In the genomic region with DNA sequence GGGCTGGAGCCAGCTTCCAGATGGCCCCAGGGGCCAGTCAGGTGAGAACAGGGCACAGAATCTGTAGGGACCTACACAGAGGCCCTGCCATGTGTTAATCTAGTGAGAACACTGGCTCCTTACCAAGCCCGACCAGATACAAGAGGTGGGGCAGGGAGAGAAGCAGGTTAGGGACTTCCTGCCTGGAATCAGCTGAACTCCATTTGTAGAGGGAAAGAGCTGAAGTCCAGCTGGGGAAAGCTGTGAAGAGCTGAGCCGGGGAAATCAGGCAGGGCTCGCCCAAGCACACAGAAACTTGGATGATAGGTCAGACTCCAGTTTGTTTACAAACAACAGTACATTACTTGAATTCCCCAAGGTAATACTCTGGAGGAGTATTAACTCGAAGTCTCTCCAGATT, we compare ENCODE assay signal across 15 cellular contexts. TPM values are rescaled to one million over a fixed set of nuclear protein-coding genes. Genes with fewer than 3 reads are reported as not detected.
DNase-seq lines count a peak whose midpoint lies in the region; TF ChIP-seq lines count a peak whose summit lies in the region.
"Had no signal": no experiment of that assay in that cellular context is flagged by ENCODE, and none has a peak within 500 bp of the region (broad histone marks: within the 10 kb centered on the region; RNA-seq: fewer than 3 reads in every experiment).

No MANE protein-coding gene starts in this region.

- H3K27ac ChIP-seq in testis = no peak overlapping the region
- H3K27ac ChIP-seq in SK-N-SH (ENCODE audit: low read depth in 2 of 2, low read length in 1 of 2) = no peak overlapping the region
- H3K27ac ChIP-seq in tibial artery = no peak overlapping the region
- H3K27ac ChIP-seq: psoas muscle, thyroid gland had no signal

- TF ChIP-seq RAD21 in SK-N-SH (IDR thresholded peaks at IDR 0.05; ENCODE audit: low read length) = no peak

- peak; percentile 13 for DNase-seq in DMS53 (lab: John Stamatoyannopoulos, UW)
- DNase-seq in DMS53 treated with DMSO at 0.1 percent for 48 hours (lab: John Stamatoyannopoulos, UW; ENCODE audit: unreplicated experiment) = no peak
- peak; percentile 18 for DNase-seq in fibroblast of pulmonary artery (ENCODE audit: low read depth)
- DNase-seq in testis = peak; percentile 61
- no peak for DNase-seq in HEK293T (ENCODE audit: extremely low spot score)
- no peak for DNase-seq in SK-N-SH
- DNase-seq in tibial artery = no peak
- DNase-seq: 8988T; activated CD4-positive, alpha-beta T cell treated with anti-CD3 and anti-CD28 coated beads, Interleukin-2, amount 50 U/mL, for 48 hours; cerebellar nuclear complex; NCI-H2081; psoas muscle; stimulated activated CD4-positive, alpha-beta T cell treated with anti-CD3 and anti-CD28 coated beads, Interleukin-2, amount 100 ng/mL, for 24 hours; thyroid gland had no signal

- TF ChIP-seq CTCF in fibroblast of pulmonary artery (IDR thresholded peaks at IDR 0.05; ENCODE audit: low read length, missing control alignments) (no peak), testis (IDR thresholded peaks at IDR 0.05) (no peak), SK-N-SH (IDR thresholded peaks at IDR 0.05) (no peak), tibial artery (IDR thresholded peaks at IDR 0.05) (no peak)

- no peak overlapping the region for H2AFZ ChIP-seq in SK-N-SH (ENCODE audit: low read depth)

- no peaks in the 10 kb centered on the region for H3F3A ChIP-seq in SK-N-SH (replicated peaks; ENCODE audit: insufficient read depth)

- H3K79me2 ChIP-seq in SK-N-SH (ENCODE audit: insufficient read depth) = no peaks in the 10 kb centered on the region

- H3K9me3 ChIP-seq in mucosa of stomach (ENCODE audit: control insufficient read depth, low read length) (no peaks in the 10 kb centered on the region), testis (no peaks in the 10 kb centered on the region), SK-N-SH (no peaks in the 10 kb centered on the region), tibial artery (no peaks in the 10 kb centered on the region)
- H3K9me3 ChIP-seq: psoas muscle, thyroid gland had no signal

- H3K4me2 ChIP-seq in SK-N-SH = no peak overlapping the region

- POLR2A ChIA-PET in HEK293T (lab: Yijun Ruan, JAX) (no interaction called here), SK-N-SH (lab: Yijun Ruan, JAX) (no interaction called here)

- no peaks in the 10 kb centered on the region for H3K9me2 ChIP-seq in SK-N-SH

- WGBS in testis, 2 donors = 24 to 40% methylated on average over 4 of the region's 4 CpGs
- WGBS in SK-N-SH (ENCODE audit: low lambda C conversion rate) = 72% methylated on average over 4 of the region's 4 CpGs

- CTCF ChIA-PET in HEK293T (lab: Yijun Ruan, JAX) (interaction anchor here (0.5 kb wide), 1 partner anchor 21 kb away, joined by 3 read pairs; no protein-coding TSS in a partner anchor), SK-N-SH (lab: Yijun Ruan, JAX) (no interaction called here)

- H3K4me1 ChIP-seq in mucosa of stomach (ENCODE audit: control insufficient read depth, insufficient read depth, low read length) = peaks cover 10% of the 10 kb centered on the region
- peaks cover 8% of the 10 kb centered on the region for H3K4me1 ChIP-seq in testis
- H3K4me1 ChIP-seq in SK-N-SH (ENCODE audit: control insufficient read depth in 1 of 2, insufficient read depth in 2 of 2, low read depth in 1 of 2, low read length in 1 of 2) = peaks cover 1 to 7% of the 10 kb centered on the region in 2 experiments; a peak in 3 of 4 replicates
- peaks cover 0 to 2% (median 0%) of the 10 kb centered on the region in 4 donors for H3K4me1 ChIP-seq in tibial artery
- H3K4me1 ChIP-seq: psoas muscle, thyroid gland had no signal

- TF ChIP-seq POLR2A in testis (IDR thresholded peaks at IDR 0.05) = no peak

- H3K36me3 ChIP-seq in mucosa of stomach (ENCODE audit: control insufficient read depth, insufficient read depth, low read length) (no peaks in the 10 kb centered on the region), testis (ENCODE audit: low read depth, missing control alignments) (no peaks in the 10 kb centered on the region), SK-N-SH (replicated peaks in 1 of 2; ENCODE audit: control insufficient read depth in 1 of 2, insufficient read depth in 2 of 2, low read length in 1 of 2) (no peaks in the 10 kb centered on the region), tibial artery (no peaks in the 10 kb centered on the region)
- H3K36me3 ChIP-seq: thyroid gland had no signal

- H3K9ac ChIP-seq in mucosa of stomach (ENCODE audit: low read length) = peak overlapping the region; percentile 18
- no peak overlapping the region for H3K9ac ChIP-seq in SK-N-SH

- H3K4me3 ChIP-seq in fibroblast of pulmonary artery (replicated peaks; ENCODE audit: low read depth, low read length) = no peak overlapping the region
- H3K4me3 ChIP-seq in mucosa of stomach (ENCODE audit: low read length) = no peak overlapping the region
- no peak overlapping the region for H3K4me3 ChIP-seq in testis
- H3K4me3 ChIP-seq in SK-N-SH (ENCODE audit: low read depth in 2 of 2, low read length in 1 of 2) = no peak overlapping the region
- no peak overlapping the region for H3K4me3 ChIP-seq in tibial artery
- H3K4me3 ChIP-seq: psoas muscle, thyroid gland had no signal

- H4K20me1 ChIP-seq in SK-N-SH (ENCODE audit: insufficient read depth) = no peaks in the 10 kb centered on the region

- TF ChIP-seq EP300 in SK-N-SH (IDR thresholded peaks at IDR 0.05; ENCODE audit: borderline replicate concordance in 1 of 2, low read depth in 1 of 2, low read length in 1 of 2) = no peak

- intact Hi-C loops in testis (cut with DNase I; ENCODE audit: low total_unique reads) = no loop called here
- intact Hi-C loops in tibial artery (cut with DNase I; ENCODE audit: low total_unique reads) = no loop called here

- H3K27me3 ChIP-seq in mucosa of stomach (ENCODE audit: control insufficient read depth, insufficient read depth, low read length) (no peaks in the 10 kb centered on the region), testis (no peaks in the 10 kb centered on the region), SK-N-SH (ENCODE audit: insufficient read depth) (no peaks in the 10 kb centered on the region), tibial artery (no peaks in the 10 kb centered on the region)
- H3K27me3 ChIP-seq: thyroid gland had no signal

TF ChIP-seq in HEK293T, 16 proteins besides CTCF, POLR2A, EP300 and RAD21:
- TF ChIP-seq ARNT (IDR thresholded peaks at IDR 0.05) (no peak), L3MBTL2 (conservative IDR thresholded peaks at IDR 0.05) (no peak), NFRKB (IDR thresholded peaks at IDR 0.05) (no peak)

TF ChIP-seq in SK-N-SH, 30 proteins besides CTCF, POLR2A, EP300 and RAD21:
- no peak for TF ChIP-seq TEAD4 (IDR thresholded peaks at IDR 0.05; ENCODE audit: borderline replicate concordance, insufficient read depth)
- no peak for TF ChIP-seq TCF12 (IDR thresholded peaks at IDR 0.05)
- no peak for TF ChIP-seq RXRA (IDR thresholded peaks at IDR 0.05; ENCODE audit: borderline replicate concordance, low read depth)
- TF ChIP-seq CHD2 (IDR thresholded peaks at IDR 0.05; ENCODE audit: low read length, partially characterized antibody) = no peak
- no peak for TF ChIP-seq MEF2A (IDR thresholded peaks at IDR 0.05; ENCODE audit: borderline replicate concordance, low read depth)
- no peak for TF ChIP-seq FOXM1 (IDR thresholded peaks at IDR 0.05; ENCODE audit: low read depth)
- TF ChIP-seq, protein P1, sequence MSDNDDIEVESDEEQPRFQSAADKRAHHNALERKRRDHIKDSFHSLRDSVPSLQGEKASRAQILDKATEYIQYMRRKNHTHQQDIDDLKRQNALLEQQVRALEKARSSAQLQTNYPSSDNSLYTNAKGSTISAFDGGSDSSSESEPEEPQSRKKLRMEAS (IDR thresholded peaks at IDR 0.05; ENCODE audit: low read depth) = no peak
- TF ChIP-seq NFIC (IDR thresholded peaks at IDR 0.05; ENCODE audit: borderline replicate concordance) = no peak
- TF ChIP-seq, protein P2, sequence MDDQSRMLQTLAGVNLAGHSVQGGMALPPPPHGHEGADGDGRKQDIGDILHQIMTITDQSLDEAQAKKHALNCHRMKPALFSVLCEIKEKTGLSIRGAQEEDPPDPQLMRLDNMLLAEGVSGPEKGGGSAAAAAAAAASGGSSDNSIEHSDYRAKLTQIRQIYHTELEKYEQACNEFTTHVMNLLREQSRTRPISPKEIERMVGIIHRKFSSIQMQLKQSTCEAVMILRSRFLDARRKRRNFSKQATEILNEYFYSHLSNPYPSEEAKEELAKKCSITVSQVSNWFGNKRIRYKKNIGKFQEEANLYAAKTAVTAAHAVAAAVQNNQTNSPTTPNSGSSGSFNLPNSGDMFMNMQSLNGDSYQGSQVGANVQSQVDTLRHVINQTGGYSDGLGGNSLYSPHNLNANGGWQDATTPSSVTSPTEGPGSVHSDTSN (IDR thresholded peaks at IDR 0.05) = no peak
- no peak for TF ChIP-seq GATA2 (CRISPR knock-in tag; IDR thresholded peaks at IDR 0.05)
- no peak for TF ChIP-seq JUND (IDR thresholded peaks at IDR 0.05)
- no peak for TF ChIP-seq YY1 (IDR thresholded peaks at IDR 0.05; ENCODE audit: low read depth)

RNA-seq across cellular contexts. Expression of a gene that starts 46.7 kb away (rescaled TPM):
- 1 to 10 TPM; 2.7 to 4.0 TPM for total RNA-seq in testis
- polyA plus RNA-seq in testis (ENCODE audit: insufficient read depth, low read depth, low replicate concordance) (5.3 TPM), SK-N-SH (2012; rRNA removed) (0.67 and 1.0 TPM in 2 replicates)
- polyA plus RNA-seq in SK-N-SH (2012; cell fraction: cytosol; rRNA removed) = 1.1 and 1.2 TPM in 2 replicates
- polyA plus RNA-seq in SK-N-SH (2012; cell fraction: nucleus; rRNA removed) = 0.36 and 0.40 TPM in 2 replicates

Comparison
In these comparisons a context has a peak if more than half of its experiments do, and no peak if none do; other contexts are left out.
1. DNase-seq: peak in DMS53 (single experiment), fibroblast of pulmonary artery (single experiment) and testis (single experiment); none in DMS53 treated with DMSO at 0.1 percent for 48 hours (single experiment), HEK293T (single experiment), SK-N-SH (single experiment) and tibial artery (0 of 2).